8 cellular contexts compared by ENCODE assay signal in the genomic region with DNA sequence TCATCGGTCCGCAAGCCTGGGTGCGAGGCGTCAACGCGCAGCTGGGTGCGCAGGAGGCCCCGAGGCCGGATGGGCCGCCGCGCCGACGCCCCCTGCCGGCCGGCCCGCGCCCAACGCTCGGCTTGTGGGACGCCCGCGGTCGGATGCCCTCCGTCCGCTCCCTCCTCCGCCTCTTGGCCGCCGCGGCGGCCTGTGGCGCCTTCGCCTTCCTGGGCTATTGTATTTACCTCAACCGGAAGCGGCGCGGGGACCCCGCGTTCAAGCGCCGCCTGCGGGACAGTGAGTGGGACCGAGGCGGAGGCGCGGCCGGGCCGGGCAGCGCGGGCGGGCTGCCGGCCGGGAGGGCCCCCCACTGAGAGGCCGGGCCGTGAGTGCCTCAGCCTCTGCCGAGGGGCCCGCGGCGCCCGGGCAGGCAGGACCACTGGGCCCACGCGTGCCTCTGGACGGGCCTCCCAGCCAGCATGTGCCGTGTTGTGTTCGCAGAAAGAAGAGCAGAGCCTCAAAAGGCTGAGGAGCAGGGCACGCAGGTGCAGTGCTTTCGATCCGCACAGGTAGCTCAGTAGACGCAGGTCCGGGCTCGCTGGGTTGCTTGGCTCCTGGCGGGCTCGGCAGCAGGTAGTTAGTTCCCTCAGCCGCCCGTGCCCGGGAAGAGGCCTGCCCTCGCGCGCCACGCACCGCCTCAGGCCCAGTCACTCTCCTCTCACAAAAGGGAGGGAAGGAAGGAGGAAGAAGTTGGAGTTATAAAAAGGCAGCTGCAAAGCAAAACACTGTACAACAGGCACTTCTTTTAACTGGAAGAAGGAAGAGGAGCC. TPM values are rescaled to one million over a fixed set of nuclear protein-coding genes. Genes with fewer than 3 reads are reported as not detected.
DNase-seq lines count a peak whose midpoint lies in the region; ATAC-seq and TF ChIP-seq lines count a peak whose summit lies in the region.

TOMM20L (plus strand) TSS at position 116 of the 812 bp plus-strand sequence; CDS start at position 144, 28 bp downstream.

- H3K4me3 ChIP-seq in colonic mucosa, result peak within 1 kb of the TSS; percentile 72
- peak within 1 kb of the TSS; percentile 49 to 50 for H3K4me3 ChIP-seq in left lung

- peak; percentile 96 for ATAC-seq in HG02798 (IDR thresholded peaks at IDR 0.05; ENCODE audit: poor library complexity, unreplicated experiment)
- ATAC-seq in left lung, result peak; percentile 96

- H3K27me3 ChIP-seq in colonic mucosa, result no peaks in the 10 kb centered on the region
- H3K27me3 ChIP-seq in left lung, result no peaks in the 10 kb centered on the region

- H3K27ac ChIP-seq in colonic mucosa (peak within 1 kb of the TSS; percentile 89), left lung (peak within 1 kb of the TSS; percentile 46 to 74)

- H3K9me3 ChIP-seq in colonic mucosa (no peaks in the 10 kb centered on the region), left lung (no peaks in the 10 kb centered on the region)

- H3K4me1 ChIP-seq in colonic mucosa (no peaks in the 10 kb centered on the region), left lung (peaks cover 0 to 17% of the 10 kb centered on the region in 2 donors)

- intact Hi-C loops in colonic mucosa (cut with DNase I), result no loop called here
- intact Hi-C loops in left lung (cut with DNase I), result no loop called here

- peak; percentile 71 to 75 for DNase-seq in NCI-H524 (lab: John Stamatoyannopoulos, UW)
- no peak for DNase-seq in NCI-H524 treated with DMSO at 0.1 percent for 48 hours (lab: John Stamatoyannopoulos, UW)
- peak; percentile 76 to 87 for DNase-seq in NCI-H1930 (lab: John Stamatoyannopoulos, UW)
- peak; percentile 79 for DNase-seq in activated CD4-positive, alpha-beta T cell treated with anti-CD3 and anti-CD28 coated beads for 48 hours
- peak; percentile 76 for DNase-seq in colonic mucosa
- peak; percentile 71 to 96 for DNase-seq in left lung
- peak; percentile 64 to 76 for DNase-seq in stimulated activated CD4-positive, alpha-beta T cell treated with anti-CD3 and anti-CD28 coated beads, Interleukin-2, amount 100 ng/mL, for 48 hours

- H3K36me3 ChIP-seq in colonic mucosa (no peaks in the 10 kb centered on the region), left lung (no peaks in the 10 kb centered on the region)

- TF ChIP-seq CTCF in colonic mucosa (IDR thresholded peaks at IDR 0.05) (peak; percentile 87), left lung (IDR thresholded peaks at IDR 0.05) (peak; percentile 83 to 97)

- peak within 1 kb of the TSS; percentile 76 to 83 for H3K9ac ChIP-seq in colonic mucosa (ENCODE audit: low read depth in 2 of 2, low read length in 2 of 2)

RNA-seq across cellular contexts. Expression of gene TOMM20L, which starts in this region (rescaled TPM):
- total RNA-seq in colonic mucosa, result not detected
- not detected for total RNA-seq in left lung

Comparison
In these comparisons a context has a peak if more than half of its experiments do, and no peak if none do; other contexts are left out.
1. Peak in DNase-seq, H3K4me3 ChIP-seq, H3K27ac ChIP-seq and H3K9ac ChIP-seq in colonic mucosa; RNA of the gene not detected or under 1 TPM.
2. Peak in DNase-seq, ATAC-seq, H3K4me3 ChIP-seq and H3K27ac ChIP-seq in left lung; RNA of the gene not detected or under 1 TPM.